In the genomic region with DNA sequence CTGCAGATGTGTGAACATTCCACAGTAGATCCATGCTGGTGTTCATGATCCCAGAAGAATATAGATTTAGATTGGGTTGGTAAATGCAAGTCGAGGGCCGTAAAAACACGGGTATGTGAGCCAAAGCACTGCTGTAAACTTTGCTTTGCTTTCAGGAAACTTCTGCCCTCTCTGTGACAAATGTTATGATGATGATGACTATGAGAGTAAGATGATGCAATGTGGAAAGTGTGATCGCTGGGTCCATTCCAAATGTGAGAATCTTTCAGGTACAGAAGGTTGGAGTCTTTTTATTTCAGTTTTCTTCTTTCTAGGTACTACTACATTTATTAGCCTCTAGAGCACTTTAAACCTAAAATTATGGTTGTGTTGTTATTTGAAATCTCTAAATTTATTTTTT, we compare ENCODE assay signal across 1 cellular context.
TF ChIP-seq lines count a peak whose summit lies in the region.

No MANE protein-coding gene starts in this region.

TF ChIP-seq in K562, 482 proteins besides CTCF, POLR2A, EP300 and RAD21:
- TF ChIP-seq GATAD2A (IDR thresholded peaks at IDR 0.05) (no peak), SMARCE1 (IDR thresholded peaks at IDR 0.05) (no peak), CEBPG (CRISPR knock-in tag; IDR thresholded peaks at IDR 0.05) (0 out of 2 replicates have a peak, but pooled peaks have one; percentile 29), CEBPG (tag; conservative IDR thresholded peaks at IDR 0.05 in 1 of 2, IDR thresholded peaks at IDR 0.05 in 1 of 2) (0 out of 4 replicates have a peak, but pooled peaks of 1 of the 2 experiments have one; percentile 24), HLTF (IDR thresholded peaks at IDR 0.05) (no peak), ZNF586 (CRISPR knock-in tag; conservative IDR thresholded peaks at IDR 0.05) (no peak), SIN3B (IDR thresholded peaks at IDR 0.05; ENCODE audit: low read depth) (no peak)
- TF ChIP-seq, protein P1, sequence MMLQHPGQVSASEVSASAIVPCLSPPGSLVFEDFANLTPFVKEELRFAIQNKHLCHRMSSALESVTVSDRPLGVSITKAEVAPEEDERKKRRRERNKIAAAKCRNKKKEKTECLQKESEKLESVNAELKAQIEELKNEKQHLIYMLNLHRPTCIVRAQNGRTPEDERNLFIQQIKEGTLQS (IDR thresholded peaks at IDR 0.05), result peak; percentile 43; the same call in 1 of the 2 replicates
- TF ChIP-seq, protein P1 (CRISPR knock-in tag; conservative IDR thresholded peaks at IDR 0.05), result no peak
